In the genomic region with DNA sequence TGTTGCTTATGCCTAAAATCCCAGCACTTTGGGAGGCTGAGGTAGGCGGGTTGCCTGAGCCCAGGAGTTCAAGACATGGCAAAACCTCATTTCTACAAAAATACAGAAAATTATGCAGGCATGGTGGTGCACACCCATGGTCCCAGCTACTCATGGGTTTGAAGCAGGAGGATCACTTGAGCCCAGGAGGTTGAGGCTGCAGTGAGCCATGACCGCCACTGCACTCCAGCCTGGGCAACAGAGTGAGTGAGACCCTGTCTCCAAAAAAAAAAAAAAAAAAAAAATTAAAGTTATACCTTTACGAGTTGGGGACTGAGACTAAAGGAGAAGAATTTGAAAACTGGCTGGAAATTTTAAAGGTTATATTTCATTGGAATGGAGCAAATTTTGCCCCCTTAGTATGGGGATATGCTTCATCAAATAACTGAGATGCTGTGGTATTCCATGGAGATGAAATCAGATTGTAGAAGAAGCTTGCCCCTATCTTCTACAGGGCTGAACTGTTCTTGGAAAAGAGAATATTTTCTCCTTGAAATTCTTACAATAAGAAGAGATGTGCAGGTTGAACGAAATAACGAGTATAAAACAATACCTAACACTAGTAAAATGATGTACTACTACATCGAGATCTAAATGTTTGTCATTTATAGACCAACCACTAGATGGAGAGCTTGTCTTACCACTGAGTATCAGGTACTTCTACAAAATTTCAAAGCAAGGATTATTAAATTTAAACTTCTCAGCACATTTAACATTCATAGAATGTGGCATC, we compare ENCODE assay signal across 8 cellular contexts. TPM values are rescaled to one million over a fixed set of nuclear protein-coding genes. Genes with fewer than 3 reads are reported as not detected.
DNase-seq lines count a peak whose midpoint lies in the region; ATAC-seq and TF ChIP-seq lines count a peak whose summit lies in the region.

No MANE protein-coding gene starts in this region.

- H3K27me3 Mint-ChIP-seq in activated B cell treated with CpG ODN at 0.5 μM for 24 hours = no peaks in the 10 kb centered on the region

- H3K9me3 ChIP-seq in A673 (ENCODE audit: low read depth, low read length, poor library complexity, severe bottlenecking) = no peaks in the 10 kb centered on the region

- H3K27ac ChIP-seq in A673 (ENCODE audit: low read depth, low read length, poor library complexity, severe bottlenecking) = no peak overlapping the region

- no peaks in the 10 kb centered on the region for H3K4me1 Mint-ChIP-seq in activated B cell treated with CpG ODN at 0.5 μM for 24 hours
- peaks cover 5% of the 10 kb centered on the region for H3K4me1 Mint-ChIP-seq in stimulated activated effector memory CD8-positive, alpha-beta T cell treated with anti-CD3 and anti-CD28 coated beads, Interleukin-12 subunit alpha, Interleukin-12 subunit beta, amount 100 ng/mL, for 72 hours

- CTCF ChIA-PET in A673 (lab: Charles Lee) (interaction anchor here (1.0 kb wide), 1 partner anchor 146 kb away, joined by 4 read pairs; no protein-coding TSS in a partner anchor), activated B cell treated with CpG ODN at 0.5 μM for 24 hours (lab: Charles Lee) (interaction anchor here (0.8 to 1.4 kb wide), 7 partner anchors 18 to 1558 kb away, joined by 3 to 7 read pairs (median 4); a partner anchor contains a TSS)

- H3K9me3 Mint-ChIP-seq in activated B cell treated with CpG ODN at 0.5 μM for 24 hours = no peaks in the 10 kb centered on the region
- no peaks in the 10 kb centered on the region for H3K9me3 Mint-ChIP-seq in stimulated activated effector memory CD8-positive, alpha-beta T cell treated with anti-CD3 and anti-CD28 coated beads, Interleukin-12 subunit alpha, Interleukin-12 subunit beta, amount 100 ng/mL, for 72 hours

- DNase-seq in A673 (ENCODE audit: low spot score) = peak; percentile 59
- no peak for DNase-seq in GM12864 (ENCODE audit: low read depth)
- peak; percentile 42 for DNase-seq in NCI-H1694 (lab: John Stamatoyannopoulos, UW)
- DNase-seq in activated B cell treated with CpG ODN at 0.5 μM for 24 hours = no peak
- no peak for DNase-seq in left ventricle myocardium superior
- no peak for DNase-seq in stimulated activated effector memory CD8-positive, alpha-beta T cell treated with anti-CD3 and anti-CD28 coated beads, Interleukin-12 subunit alpha, Interleukin-12 subunit beta, amount 100 ng/mL, for 72 hours (ENCODE audit: low spot score in 2 of 2)

- no peaks in the 10 kb centered on the region for H3K36me3 ChIP-seq in A673 (ENCODE audit: insufficient read depth, low read length, poor library complexity, severe bottlenecking)

- H3K27ac Mint-ChIP-seq in activated B cell treated with CpG ODN at 0.5 μM for 24 hours = no peak overlapping the region
- no peak overlapping the region for H3K27ac Mint-ChIP-seq in stimulated activated effector memory CD8-positive, alpha-beta T cell treated with anti-CD3 and anti-CD28 coated beads, Interleukin-12 subunit alpha, Interleukin-12 subunit beta, amount 100 ng/mL, for 72 hours

- H3K4me3 Mint-ChIP-seq in activated B cell treated with CpG ODN at 0.5 μM for 24 hours = no peak overlapping the region
- no peak overlapping the region for H3K4me3 Mint-ChIP-seq in stimulated activated effector memory CD8-positive, alpha-beta T cell treated with anti-CD3 and anti-CD28 coated beads, Interleukin-12 subunit alpha, Interleukin-12 subunit beta, amount 100 ng/mL, for 72 hours

- POLR2A ChIA-PET in A673 (lab: Charles Lee; ENCODE audit: low non-redundant PET) (no interaction called here), activated B cell treated with CpG ODN at 0.5 μM for 24 hours (lab: Charles Lee) (no interaction called here)

- no peaks in the 10 kb centered on the region for H3K27me3 ChIP-seq in A673 (replicated peaks; ENCODE audit: insufficient read depth, low read depth, low read length, poor library complexity)

- H3K36me3 Mint-ChIP-seq in activated B cell treated with CpG ODN at 0.5 μM for 24 hours (ENCODE audit: low read depth) = no peaks in the 10 kb centered on the region
- no peaks in the 10 kb centered on the region for H3K36me3 Mint-ChIP-seq in stimulated activated effector memory CD8-positive, alpha-beta T cell treated with anti-CD3 and anti-CD28 coated beads, Interleukin-12 subunit alpha, Interleukin-12 subunit beta, amount 100 ng/mL, for 72 hours

- intact Hi-C loops in A673 (cut with micrococcal nuclease; ENCODE audit: unreplicated experiment) (loop anchor here (2.0 to 10.0 kb wide), 5 partner anchors 506 to 998 kb away; no protein-coding TSS in a partner anchor), activated B cell treated with CpG ODN at 0.5 μM for 24 hours (cut with micrococcal nuclease) (loop anchor here (1.0 to 10.0 kb wide), 7 partner anchors 506 to 1384 kb away; a partner anchor contains a TSS), left ventricle myocardium superior (cut with micrococcal nuclease) (loop anchor here (5.0 kb wide), 1 partner anchor 954 kb away; no protein-coding TSS in a partner anchor)

- ATAC-seq in HG02852 (IDR thresholded peaks at IDR 0.05; ENCODE audit: unreplicated experiment) = peak; percentile 55
- ATAC-seq in activated B cell treated with CpG ODN at 0.5 μM for 24 hours (ENCODE audit: low read depth) = peak; percentile 49
- peak; percentile 54 for ATAC-seq in left ventricle myocardium superior
- ATAC-seq in stimulated activated effector memory CD8-positive, alpha-beta T cell treated with anti-CD3 and anti-CD28 coated beads, Interleukin-12 subunit alpha, Interleukin-12 subunit beta, amount 100 ng/mL, for 72 hours = peak; percentile 69
- ATAC-seq in HG02970 (IDR thresholded peaks at IDR 0.05; ENCODE audit: low FRiP score, unreplicated experiment) = no peak

- no peaks in the 10 kb centered on the region for H3K4me1 ChIP-seq in A673 (ENCODE audit: insufficient read depth, low read length, poor library complexity, severe bottlenecking)

- H3K4me3 ChIP-seq in A673 (ENCODE audit: low read depth, low read length, poor library complexity, severe bottlenecking) = no peak overlapping the region
- H3K4me3 ChIP-seq in GM12864 (ENCODE audit: low read depth, low read length) = no peak overlapping the region

- peak; percentile 80 for TF ChIP-seq CTCF in A673 (conservative IDR thresholded peaks at IDR 0.05; ENCODE audit: low read depth, low read length)
- TF ChIP-seq CTCF in GM12864 (IDR thresholded peaks at IDR 0.05; ENCODE audit: low read depth, low read length, missing control alignments) = peak; percentile 52
- TF ChIP-seq CTCF in activated B cell treated with CpG ODN at 0.5 μM for 24 hours (IDR thresholded peaks at IDR 0.05) = peak; percentile 60

- BruUV-seq in A673 (replicated peaks; lab: Mats Ljungman, UMichigan) = no TSS peak

RNA-seq across cellular contexts. Expression of a gene that starts 34.9 kb away (rescaled TPM):
- total RNA-seq in A673 (2021) = 5.0 and 5.3 TPM in 2 replicates
- 14.5 and 16.2 TPM in 2 replicates for total RNA-seq in activated B cell treated with CpG ODN at 0.5 μM for 24 hours
- 5.3 TPM for total RNA-seq in left ventricle myocardium superior

Comparison
In these comparisons a context has a peak if more than half of its experiments do, and no peak if none do; other contexts are left out.
1. DNase-seq: peak in A673 (single experiment) and NCI-H1694 (single experiment); none in GM12864 (single experiment), activated B cell treated with CpG ODN at 0.5 μM for 24 hours (single experiment), left ventricle myocardium superior (single experiment) and stimulated activated effector memory CD8-positive, alpha-beta T cell treated with anti-CD3 and anti-CD28 coated beads, Interleukin-12 subunit alpha, Interleukin-12 subunit beta, amount 100 ng/mL, for 72 hours (0 of 2).
2. Peak in every context shown above with its lines, with median percentiles within 50 percentile points of each other: CTCF ChIP-seq.